Comparison of ENCODE assay signal across 17 cellular contexts in the genomic region with DNA sequence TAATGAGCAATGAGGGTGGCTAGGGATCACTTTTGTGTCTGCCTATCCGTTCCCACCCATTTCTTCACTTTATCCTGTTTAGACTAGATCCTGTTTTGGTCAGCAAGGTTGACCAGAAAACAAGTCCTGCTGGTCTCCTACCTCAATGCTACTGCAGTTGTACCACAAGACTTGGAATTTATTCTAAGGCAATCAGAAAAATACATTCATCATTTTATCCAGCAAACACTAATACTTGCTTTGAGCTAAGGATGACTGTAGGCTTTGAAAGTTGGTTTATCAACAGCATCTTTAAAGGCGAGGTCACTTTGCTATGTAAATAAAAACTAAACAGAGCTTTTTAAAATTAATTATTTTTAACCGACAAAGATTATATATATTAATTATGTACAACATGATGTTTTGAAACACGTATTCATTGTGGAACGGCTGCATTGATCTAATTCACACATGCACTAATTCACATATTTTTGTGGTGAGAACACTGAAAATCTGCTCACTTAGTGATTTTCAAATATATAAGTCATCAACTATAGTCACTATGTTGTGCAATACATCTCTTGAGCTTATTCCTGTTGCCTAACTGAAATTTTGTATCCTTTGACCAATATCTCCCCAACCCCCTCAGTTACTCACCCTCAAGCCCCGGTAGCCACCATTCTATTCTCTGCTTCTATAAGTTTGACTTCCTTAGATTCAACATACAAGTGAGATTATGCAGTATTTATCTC.
DNase-seq lines count a peak whose midpoint lies in the region; ATAC-seq, FAIRE-seq and TF ChIP-seq lines count a peak whose summit lies in the region.
"Had no signal": no experiment of that assay in that cellular context is flagged by ENCODE, and none has a peak within 500 bp of the region (broad histone marks: within the 10 kb centered on the region; RNA-seq: fewer than 3 reads in every experiment).

No MANE protein-coding gene starts in this region.

- DNase-seq in AG09309 (ENCODE audit: low read depth): peak; percentile 50
- peak; percentile 64 for DNase-seq in M059J (ENCODE audit: low read depth)
- DNase-seq in astrocyte of the spinal cord (ENCODE audit: low read depth, low spot score): peak; percentile 50
- DNase-seq in keratinocyte (ENCODE audit: low read depth, low spot score): peak; percentile 25
- no peak for DNase-seq in NCI-H1436 (lab: John Stamatoyannopoulos, UW)
- DNase-seq in HPDE6-E6E7 (ENCODE audit: extremely low spot score): no peak
- DNase-seq in LoVo (ENCODE audit: low spot score): no peak
- DNase-seq: activated effector memory CD4-positive, alpha-beta T cell treated with Interleukin-2 at 50 U/mL for 16 hours; effector CD4-positive, alpha-beta T cell; MM.1S; NCI-H2171 had no signal

- H3K4me3 ChIP-seq in AG09309 (ENCODE audit: control insufficient read depth, low read depth, low read length): no peak overlapping the region
- no peak overlapping the region for H3K4me3 ChIP-seq in astrocyte of the spinal cord (ENCODE audit: low read depth, low read length)
- no peak overlapping the region for H3K4me3 ChIP-seq in keratinocyte (ENCODE audit: control insufficient read depth in 2 of 3, extremely low read depth in 1 of 3, insufficient read depth in 2 of 3, low read depth in 1 of 3, low read length in 3 of 3)
- H3K4me3 ChIP-seq: GM12878, neural progenitor cell, skin epidermis had no signal

- H3K9me3 ChIP-seq in keratinocyte (ENCODE audit: control insufficient read depth, low read depth, low read length): no peaks in the 10 kb centered on the region

- no peaks in the 10 kb centered on the region for H3K9me1 ChIP-seq in keratinocyte (ENCODE audit: control insufficient read depth, extremely low read depth, insufficient read depth, low read length)

- no peak for ATAC-seq in GM21717 (IDR thresholded peaks at IDR 0.05; ENCODE audit: unreplicated experiment)
- ATAC-seq: GM12878 had no signal

- TF ChIP-seq CTCF in AG09309 (IDR thresholded peaks at IDR 0.05; ENCODE audit: control insufficient read depth, insufficient read depth, low read depth, low read length, missing control alignments): no peak
- no peak for TF ChIP-seq CTCF in astrocyte of the spinal cord (IDR thresholded peaks at IDR 0.05; ENCODE audit: low read depth, low read length)
- no peak for TF ChIP-seq CTCF in keratinocyte (optimal IDR thresholded peaks at IDR 0.05 in 1 of 3, IDR thresholded peaks at IDR 0.05 in 1 of 3, conservative IDR thresholded peaks at IDR 0.05 in 1 of 3; ENCODE audit: extremely low read depth in 1 of 3, insufficient read depth in 2 of 3, low read length in 3 of 3)

- FAIRE-seq in keratinocyte (lab: Jason Lieb, UNC): no peak
- FAIRE-seq: GM12878 had no signal

- H3K27me3 ChIP-seq in keratinocyte (ENCODE audit: control insufficient read depth, extremely low read depth, insufficient read depth, low read length): no peaks in the 10 kb centered on the region
- H3K27me3 ChIP-seq: neural progenitor cell had no signal

- H3K79me2 ChIP-seq in keratinocyte (ENCODE audit: control insufficient read depth, insufficient read depth, low read length): no peaks in the 10 kb centered on the region

- no peaks in the 10 kb centered on the region for H4K20me1 ChIP-seq in keratinocyte (ENCODE audit: control insufficient read depth, extremely low read depth, insufficient read depth, low read length)

- dilution Hi-C loops in keratinocyte (cut with MboI; ENCODE audit: extremely low pct_ligation_motif_present, low sequenced_read_pairs): no loop called here

- no peak overlapping the region for H3K4me2 ChIP-seq in keratinocyte (ENCODE audit: control insufficient read depth, extremely low read depth, insufficient read depth, low read depth, low read length)
- H3K4me2 ChIP-seq: neural progenitor cell had no signal

- H3K4me1 ChIP-seq in keratinocyte (ENCODE audit: control insufficient read depth, extremely low read depth, insufficient read depth, low read length): peaks cover 8% of the 10 kb centered on the region
- H3K4me1 ChIP-seq: neural progenitor cell had no signal

- H2AFZ ChIP-seq in keratinocyte (ENCODE audit: control insufficient read depth, low read length): no peak overlapping the region
- H2AFZ ChIP-seq: neural progenitor cell had no signal

- no peak overlapping the region for H3K27ac ChIP-seq in keratinocyte (ENCODE audit: control insufficient read depth, insufficient read depth, low read length)
- H3K27ac ChIP-seq: C4-2B, neural progenitor cell, skin epidermis, VCaP had no signal

- no peak overlapping the region for H3K9ac ChIP-seq in keratinocyte (ENCODE audit: control insufficient read depth, extremely low read depth, insufficient read depth, low read length)
- H3K9ac ChIP-seq: neural progenitor cell had no signal

- in situ Hi-C loops in astrocyte of the spinal cord (cut with HindIII; ENCODE audit: low sequenced_read_pairs): no loop called here

- no peaks in the 10 kb centered on the region for H3K36me3 ChIP-seq in keratinocyte (ENCODE audit: control insufficient read depth in 2 of 2, extremely low read depth in 1 of 2, insufficient read depth in 2 of 2, low read length in 2 of 2)
- H3K36me3 ChIP-seq: neural progenitor cell had no signal

Comparison
In these comparisons a context has a peak if more than half of its experiments do, and no peak if none do; other contexts are left out.
1. DNase-seq: peak in AG09309 (single experiment), M059J (single experiment), astrocyte of the spinal cord (single experiment) and keratinocyte (single experiment); none in NCI-H1436 (single experiment), HPDE6-E6E7 (single experiment) and LoVo (single experiment).